Comparison of ENCODE assay signal across 20 cellular contexts in genomic region chr16:87322833-87323726, GRCh38. TPM values are rescaled to one million over a fixed set of nuclear protein-coding genes. Genes with fewer than 3 reads are reported as not detected.
DNase-seq lines count a peak whose midpoint lies in the region; ATAC-seq, FAIRE-seq and TF ChIP-seq lines count a peak whose summit lies in the region.
"Had no signal": no experiment of that assay in that cellular context is flagged by ENCODE, and none has a peak within 500 bp of the region (broad histone marks: within the 10 kb centered on the region; RNA-seq: fewer than 3 reads in every experiment).

No MANE protein-coding gene starts in this region.

- H3K36me3 ChIP-seq in RWPE2 (ENCODE audit: low read depth) (peaks cover 6% of the 10 kb centered on the region), kidney (ENCODE audit: control insufficient read depth in 1 of 2, insufficient read depth in 2 of 2, low read length in 2 of 2) (peaks cover 0 to 2% of the 10 kb centered on the region in 2 donors)

- intact Hi-C loops in kidney (cut with DNase I) (loop anchor here (10.0 kb wide), 1 partner anchor 52 kb away; no protein-coding TSS in a partner anchor), posterior vena cava (cut with DNase I) (loop anchor here in 1 of 2 donors (10.0 kb wide), 1 partner anchor 52 kb away; no protein-coding TSS in a partner anchor)

- no peak for FAIRE-seq in kidney (lab: Jason Lieb, UNC)
- FAIRE-seq: GM12892, GM19239 had no signal

- peaks cover 8% of the 10 kb centered on the region for H3K4me1 Mint-ChIP-seq in progenitor cell of endocrine pancreas (ENCODE audit: low read depth)

- H3K9me3 ChIP-seq in RWPE2 (ENCODE audit: severe bottlenecking) = no peaks in the 10 kb centered on the region
- H3K9me3 ChIP-seq in kidney (ENCODE audit: control insufficient read depth in 1 of 2, low read length in 2 of 2) = no peaks in the 10 kb centered on the region
- H3K9me3 ChIP-seq: Caco-2, SJSA1 had no signal

- TF ChIP-seq CTCF in RWPE2 (IDR thresholded peaks at IDR 0.05; ENCODE audit: poor library complexity, severe bottlenecking) = no peak
- no peak for TF ChIP-seq CTCF in kidney (IDR thresholded peaks at IDR 0.05; ENCODE audit: borderline replicate concordance, extremely low read depth, insufficient read depth)
- TF ChIP-seq CTCF in progenitor cell of endocrine pancreas (IDR thresholded peaks at IDR 0.05; ENCODE audit: unreplicated experiment) = no peak

- no peak overlapping the region for H3K4me3 Mint-ChIP-seq in progenitor cell of endocrine pancreas (ENCODE audit: low read depth)
- H3K4me3 Mint-ChIP-seq: CD4-positive, alpha-beta T cell had no signal

- H3K27ac ChIP-seq in RWPE2 (ENCODE audit: poor library complexity, severe bottlenecking) (no peak overlapping the region), kidney (ENCODE audit: low read depth in 2 of 2, low read length in 2 of 2) (no peak overlapping the region)
- H3K27ac ChIP-seq: SJSA1 had no signal

- no peaks in the 10 kb centered on the region for H3K27me3 ChIP-seq in RWPE2 (ENCODE audit: insufficient read depth, poor library complexity, severe bottlenecking)
- H3K27me3 ChIP-seq: SJSA1 had no signal

- H3K4me3 ChIP-seq in RWPE2 (ENCODE audit: severe bottlenecking) = no peak overlapping the region
- no peak overlapping the region for H3K4me3 ChIP-seq in kidney (ENCODE audit: low read length in 2 of 2)
- H3K4me3 ChIP-seq: SJSA1 had no signal

- no peaks in the 10 kb centered on the region for H3K27me3 Mint-ChIP-seq in progenitor cell of endocrine pancreas
- H3K27me3 Mint-ChIP-seq: CD4-positive, alpha-beta T cell had no signal

- DNase-seq in COLO668 (lab: John Stamatoyannopoulos, UW; ENCODE audit: unreplicated experiment) (peak; percentile 55), RWPE2 (ENCODE audit: low spot score) (peak; percentile 62), kidney (peak; percentile 68), posterior vena cava (ENCODE audit: low spot score) (peak; percentile 76), progenitor cell of endocrine pancreas (ENCODE audit: low spot score, unreplicated experiment) (no peak)
- DNase-seq: Caco-2; CD4-positive, alpha-beta T cell; DND-41; GOT3; Kasumi-1; NCI-H1417; NCI-H1694 treated with DMSO at 0.1 percent for 48 hours; NCI-H2081 treated with DMSO at 0.1 percent for 48 hours; NCI-H446; NCI-H69 had no signal

- no peak overlapping the region for H3K27ac Mint-ChIP-seq in progenitor cell of endocrine pancreas
- H3K27ac Mint-ChIP-seq: CD4-positive, alpha-beta T cell had no signal

- H3K36me3 Mint-ChIP-seq in progenitor cell of endocrine pancreas (ENCODE audit: insufficient read depth) = no peaks in the 10 kb centered on the region

- no peak overlapping the region for H3K9ac ChIP-seq in kidney (ENCODE audit: low read length in 2 of 2)

- no peaks in the 10 kb centered on the region for H3K9me3 Mint-ChIP-seq in progenitor cell of endocrine pancreas (ENCODE audit: low read depth)
- H3K9me3 Mint-ChIP-seq: CD4-positive, alpha-beta T cell had no signal

- peaks cover 8% of the 10 kb centered on the region for H3K4me1 ChIP-seq in RWPE2 (ENCODE audit: insufficient read depth, poor library complexity, severe bottlenecking)
- peaks cover 5% of the 10 kb centered on the region in 2 donors for H3K4me1 ChIP-seq in kidney (ENCODE audit: control insufficient read depth in 1 of 2, insufficient read depth in 1 of 2, low read depth in 1 of 2, low read length in 2 of 2)

- ATAC-seq in RWPE2 (ENCODE audit: low read depth) (no peak), GM18519 (IDR thresholded peaks at IDR 0.05; ENCODE audit: low FRiP score, unreplicated experiment) (no peak), HG02885 (IDR thresholded peaks at IDR 0.05; ENCODE audit: poor library complexity, unreplicated experiment) (no peak)

RNA-seq across cellular contexts. Expression of gene C16orf95, which starts 5.9 kb away (rescaled TPM):
- total RNA-seq in kidney (2.5 TPM), posterior vena cava (1 to 10 TPM; 1.1 to 3.1 TPM), progenitor cell of endocrine pancreas (4.7 and 5.5 TPM in 2 replicates)
- 11.5 TPM for polyA plus RNA-seq in kidney (ENCODE audit: insufficient read depth, low read depth, low replicate concordance)
